Comparison of ENCODE assay signal across 24 cellular contexts in genomic region chr2:238145851-238146250, GRCh38. TPM values are rescaled to one million over a fixed set of nuclear protein-coding genes. Genes with fewer than 3 reads are reported as not detected.
DNase-seq lines count a peak whose midpoint lies in the region; ATAC-seq and TF ChIP-seq lines count a peak whose summit lies in the region.
"Had no signal": no experiment of that assay in that cellular context is flagged by ENCODE, and none has a peak within 500 bp of the region (broad histone marks: within the 10 kb centered on the region; RNA-seq: fewer than 3 reads in every experiment).

No MANE protein-coding gene starts in this region.

- peak overlapping the region; percentile 97 for H3K4me2 ChIP-seq in BLaER1

- H3K27me3 ChIP-seq in BLaER1 (no peaks in the 10 kb centered on the region), dorsolateral prefrontal cortex (no peaks in the 10 kb centered on the region)
- H3K27me3 ChIP-seq: BE2C, Peyer's patch, SJCRH30 had no signal

- no peak overlapping the region for H3K9ac ChIP-seq in BLaER1
- no peak overlapping the region for H3K9ac ChIP-seq in SK-N-MC (ENCODE audit: insufficient read length)

- POLR2A ChIA-PET in HEK293 (lab: Yijun Ruan, JAX): no interaction called here

- no peaks in the 10 kb centered on the region for H3K9me3 Mint-ChIP-seq in activated T-cell treated with anti-CD3 and anti-CD28 coated beads, Interleukin-2, amount 50 U/mL, for 4 hours

- DNase-seq in SK-N-MC (ENCODE audit: low read depth, low spot score) (no peak), myocyte (ENCODE audit: low read depth) (peak; percentile 51), GM03348 (ENCODE audit: low spot score) (no peak), dorsolateral prefrontal cortex (no peak), posterior cingulate gyrus (no peak)
- DNase-seq in activated T-cell treated with anti-CD3 and anti-CD28 coated beads, Interleukin-2, amount 50 U/mL, for 4 hours: no peak
- DNase-seq: BE2C; Caco-2; CD4-positive, alpha-beta memory T cell; DMS153; GDM1; NCI-H1092; NCI-H1436; NCI-H2029; NCI-H345; NCI-H524; NCI-H774; NK-92 treated with Interleukin-12 subunit alpha and Interleukin-12 subunit beta, amount 100 ng/mL, for 24 hours; Peyer's patch; SJCRH30 had no signal

- no peaks in the 10 kb centered on the region for H3K27me3 Mint-ChIP-seq in activated T-cell treated with anti-CD3 and anti-CD28 coated beads, Interleukin-2, amount 50 U/mL, for 4 hours (ENCODE audit: low read depth)
- H3K27me3 Mint-ChIP-seq: CD4-positive, alpha-beta memory T cell had no signal

- H3K4me1 Mint-ChIP-seq in activated T-cell treated with anti-CD3 and anti-CD28 coated beads, Interleukin-2, amount 50 U/mL, for 4 hours (ENCODE audit: low read depth): peaks cover 6% of the 10 kb centered on the region

- H3K9me3 ChIP-seq in BLaER1 (no peaks in the 10 kb centered on the region), HEK293 (ENCODE audit: control insufficient read depth, insufficient read depth, low read depth, low read length) (no peaks in the 10 kb centered on the region), SK-N-MC (ENCODE audit: low read depth, low read length) (no peaks in the 10 kb centered on the region)
- H3K9me3 ChIP-seq: BE2C, Caco-2, Peyer's patch, SJCRH30 had no signal

- ATAC-seq in activated T-cell treated with anti-CD3 and anti-CD28 coated beads, Interleukin-2, amount 50 U/mL, for 4 hours: no peak

- CTCF ChIA-PET in HEK293 (lab: Yijun Ruan, JAX): no interaction called here

- H3K36me3 Mint-ChIP-seq in activated T-cell treated with anti-CD3 and anti-CD28 coated beads, Interleukin-2, amount 50 U/mL, for 4 hours (ENCODE audit: insufficient read depth): no peaks in the 10 kb centered on the region
- H3K36me3 Mint-ChIP-seq: CD4-positive, alpha-beta memory T cell had no signal

- intact Hi-C loops in dorsolateral prefrontal cortex (cut with DNase I): no loop called here
- intact Hi-C loops in posterior cingulate gyrus (cut with DNase I): no loop called here

- peaks cover 77% of the 10 kb centered on the region for H3K4me1 ChIP-seq in BLaER1
- H3K4me1 ChIP-seq in HEK293 (ENCODE audit: control insufficient read depth, insufficient read depth, low read length): no peaks in the 10 kb centered on the region
- H3K4me1 ChIP-seq: BE2C, Caco-2 had no signal

- no peaks in the 10 kb centered on the region for H4K20me1 ChIP-seq in BLaER1

- no peak overlapping the region for H3K4me3 ChIP-seq in BLaER1
- H3K4me3 ChIP-seq in HEK293 (ENCODE audit: low read depth, low read length): no peak overlapping the region
- H3K4me3 ChIP-seq in SK-N-MC: no peak overlapping the region
- H3K4me3 ChIP-seq in dorsolateral prefrontal cortex: no peak overlapping the region
- H3K4me3 ChIP-seq: Peyer's patch, SJCRH30 had no signal

- no peak overlapping the region for H3K4me3 Mint-ChIP-seq in activated T-cell treated with anti-CD3 and anti-CD28 coated beads, Interleukin-2, amount 50 U/mL, for 4 hours
- H3K4me3 Mint-ChIP-seq: CD4-positive, alpha-beta memory T cell had no signal

- H3K36me3 ChIP-seq in BLaER1: peaks cover 16% of the 10 kb centered on the region
- no peaks in the 10 kb centered on the region for H3K36me3 ChIP-seq in HEK293 (ENCODE audit: control insufficient read depth in 2 of 2, insufficient read depth in 1 of 2, low read length in 2 of 2)
- H3K36me3 ChIP-seq in SK-N-MC (ENCODE audit: insufficient read depth, low read length): no peaks in the 10 kb centered on the region
- H3K36me3 ChIP-seq: BE2C, Peyer's patch, SJCRH30 had no signal

- TF ChIP-seq CTCF in HEK293 (tag by site-specific recombination; IDR thresholded peaks at IDR 0.05): no peak
- no peak for TF ChIP-seq CTCF in dorsolateral prefrontal cortex (IDR thresholded peaks at IDR 0.05 in 54 of 56, conservative IDR thresholded peaks at IDR 0.05 in 2 of 56; ENCODE audit: low read depth in 1 of 56, partially characterized antibody in 56 of 56)

- H3K27ac ChIP-seq in BLaER1 (peak overlapping the region; percentile 41), HEK293 (ENCODE audit: extremely low read depth, low read depth, low read length) (no peak overlapping the region), SK-N-MC (peak overlapping the region; percentile 85), dorsolateral prefrontal cortex (no peak overlapping the region)
- H3K27ac ChIP-seq: Peyer's patch, SJCRH30 had no signal

TF ChIP-seq in HEK293, 187 proteins besides CTCF, POLR2A, EP300 and RAD21:
- TF ChIP-seq ZNF624 (tag by site-specific recombination; IDR thresholded peaks at IDR 0.05) (no peak), ZNF560 (tag by site-specific recombination; IDR thresholded peaks at IDR 0.05; ENCODE audit: borderline replicate concordance) (no peak), ZNF785 (tag by site-specific recombination; IDR thresholded peaks at IDR 0.05) (no peak), KLF9 (tag by site-specific recombination; IDR thresholded peaks at IDR 0.05; ENCODE audit: low read depth) (peak; percentile 86), KLF1 (tag by site-specific recombination; IDR thresholded peaks at IDR 0.05) (peak; percentile 32; the same call in 1 of the 2 replicates), ZNF26 (tag by site-specific recombination; IDR thresholded peaks at IDR 0.05) (no peak), GLI2 (tag by site-specific recombination; IDR thresholded peaks at IDR 0.05; ENCODE audit: borderline replicate concordance, low read depth) (no peak), ZNF585B (tag by site-specific recombination; IDR thresholded peaks at IDR 0.05) (no peak), ZNF610 (tag by site-specific recombination; IDR thresholded peaks at IDR 0.05; ENCODE audit: borderline replicate concordance) (no peak)

RNA-seq across cellular contexts. Expression of gene KLHL30, which starts 7.4 kb away (rescaled TPM):
- total RNA-seq in myocyte (59.5 and 61.3 TPM in 2 replicates), dorsolateral prefrontal cortex (1 to 10 TPM in 4 of 120 experiments, under 1 TPM in 69, not detected in 47; 0.10 to 1.5 (median 0.24) TPM)
- 27.2 TPM for polyA plus RNA-seq in myocyte (2012)
- not detected for total RNA-seq in activated T-cell treated with anti-CD3 and anti-CD28 coated beads, Interleukin-2, amount 50 U/mL, for 4 hours
- total RNA-seq: A673; CD4-positive, alpha-beta memory T cell; H4 had no signal
- polyA plus RNA-seq: CD4-positive, alpha-beta memory T cell had no signal

RNA-seq across cellular contexts. Expression of gene ERFE, which starts 12.9 kb away (rescaled TPM):
- 8.5 and 10.1 TPM in 2 replicates for total RNA-seq in myocyte
- 1.9 TPM for polyA plus RNA-seq in myocyte (2012)
- total RNA-seq in dorsolateral prefrontal cortex: 1 to 10 TPM in 108 of 120 experiments, under 1 TPM in 12; 0.35 to 6.8 (median 2.2) TPM
- total RNA-seq in activated T-cell treated with anti-CD3 and anti-CD28 coated beads, Interleukin-2, amount 50 U/mL, for 4 hours: under 1 TPM; 0.13 to 0.91 (median 0.22) TPM
- total RNA-seq: CD4-positive, alpha-beta memory T cell had no signal
- polyA plus RNA-seq: CD4-positive, alpha-beta memory T cell had no signal

RNA-seq across cellular contexts. Expression of gene ESPNL, which starts 45.7 kb away (rescaled TPM):
- total RNA-seq in myocyte (7.4 and 8.5 TPM in 2 replicates), dorsolateral prefrontal cortex (1 to 10 TPM in 8 of 120 experiments, under 1 TPM in 87, not detected in 25; 0.09 to 2.3 (median 0.29) TPM)
- 3.4 TPM for polyA plus RNA-seq in myocyte (2012)
- under 1 TPM; 0.08 to 0.35 (median 0.14) TPM for total RNA-seq in activated T-cell treated with anti-CD3 and anti-CD28 coated beads, Interleukin-2, amount 50 U/mL, for 4 hours
- total RNA-seq: Caco-2, H4 had no signal
- polyA plus RNA-seq: CD4-positive, alpha-beta memory T cell had no signal

RNA-seq across cellular contexts. Expression of gene ILKAP, which starts 57.6 kb away (rescaled TPM):
- total RNA-seq in myocyte (13.6 and 15.6 TPM in 2 replicates), dorsolateral prefrontal cortex (10 to 100 TPM; 44.0 to 90.8 (median 62.7) TPM)
- polyA plus RNA-seq in myocyte (2012): 32.9 TPM
- total RNA-seq in activated T-cell treated with anti-CD3 and anti-CD28 coated beads, Interleukin-2, amount 50 U/mL, for 4 hours: 10 to 100 TPM; 64.5 to 70.9 (median 66.5) TPM

Comparison
In these comparisons a context has a peak if more than half of its experiments do, and no peak if none do; other contexts are left out.
1. H3K27ac ChIP-seq: peak in BLaER1 (single experiment) and SK-N-MC (single experiment); none in HEK293 (single experiment) and dorsolateral prefrontal cortex (0 of 59).
2. RNA of gene KLHL30, which starts 7.4 kb away (total RNA-seq): 59.5 to 61.3 TPM in myocyte; 0.10 to 1.5 TPM in dorsolateral prefrontal cortex and not detected in activated T-cell treated with anti-CD3 and anti-CD28 coated beads, Interleukin-2, amount 50 U/mL, for 4 hours; every median in the first group is over 10 times any median in the second.